1 cellular context compared by ENCODE assay signal in genomic region chr6:137883400-137883888, GRCh38.
TF ChIP-seq lines count a peak whose summit lies in the region.

No MANE protein-coding gene starts in this region.

TF ChIP-seq in GM12878, 131 proteins besides CTCF, POLR2A, EP300 and RAD21 (continues in another document):
- TF ChIP-seq ZBTB11 (CRISPR knock-in tag; IDR thresholded peaks at IDR 0.05) = peak; percentile 45; the same call in 1 of the 2 replicates
- no peak for TF ChIP-seq GATAD2B (conservative IDR thresholded peaks at IDR 0.05; ENCODE audit: low read depth)
- peak; percentile 93 for TF ChIP-seq POLR2AphosphoS5 (IDR thresholded peaks at IDR 0.05; ENCODE audit: low read length)
- TF ChIP-seq ZNF687 (IDR thresholded peaks at IDR 0.05) = peak; percentile 36; the same call in 1 of the 2 replicates
- TF ChIP-seq BCL3 (IDR thresholded peaks at IDR 0.05; ENCODE audit: borderline replicate concordance, insufficient read depth, low read depth, low read length, poor library complexity, severe bottlenecking) = peak; percentile 86
- no peak for TF ChIP-seq NR2C1 (IDR thresholded peaks at IDR 0.05)
- TF ChIP-seq, protein P1, sequence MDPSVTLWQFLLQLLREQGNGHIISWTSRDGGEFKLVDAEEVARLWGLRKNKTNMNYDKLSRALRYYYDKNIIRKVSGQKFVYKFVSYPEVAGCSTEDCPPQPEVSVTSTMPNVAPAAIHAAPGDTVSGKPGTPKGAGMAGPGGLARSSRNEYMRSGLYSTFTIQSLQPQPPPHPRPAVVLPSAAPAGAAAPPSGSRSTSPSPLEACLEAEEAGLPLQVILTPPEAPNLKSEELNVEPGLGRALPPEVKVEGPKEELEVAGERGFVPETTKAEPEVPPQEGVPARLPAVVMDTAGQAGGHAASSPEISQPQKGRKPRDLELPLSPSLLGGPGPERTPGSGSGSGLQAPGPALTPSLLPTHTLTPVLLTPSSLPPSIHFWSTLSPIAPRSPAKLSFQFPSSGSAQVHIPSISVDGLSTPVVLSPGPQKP (IDR thresholded peaks at IDR 0.05; ENCODE audit: low read depth, low read length) = no peak
- TF ChIP-seq, protein P2, sequence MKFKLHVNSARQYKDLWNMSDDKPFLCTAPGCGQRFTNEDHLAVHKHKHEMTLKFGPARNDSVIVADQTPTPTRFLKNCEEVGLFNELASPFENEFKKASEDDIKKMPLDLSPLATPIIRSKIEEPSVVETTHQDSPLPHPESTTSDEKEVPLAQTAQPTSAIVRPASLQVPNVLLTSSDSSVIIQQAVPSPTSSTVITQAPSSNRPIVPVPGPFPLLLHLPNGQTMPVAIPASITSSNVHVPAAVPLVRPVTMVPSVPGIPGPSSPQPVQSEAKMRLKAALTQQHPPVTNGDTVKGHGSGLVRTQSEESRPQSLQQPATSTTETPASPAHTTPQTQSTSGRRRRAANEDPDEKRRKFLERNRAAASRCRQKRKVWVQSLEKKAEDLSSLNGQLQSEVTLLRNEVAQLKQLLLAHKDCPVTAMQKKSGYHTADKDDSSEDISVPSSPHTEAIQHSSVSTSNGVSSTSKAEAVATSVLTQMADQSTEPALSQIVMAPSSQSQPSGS (IDR thresholded peaks at IDR 0.05; ENCODE audit: low read length) = peak; percentile 51; the same call in 1 of the 2 replicates
- TF ChIP-seq, protein P3, sequence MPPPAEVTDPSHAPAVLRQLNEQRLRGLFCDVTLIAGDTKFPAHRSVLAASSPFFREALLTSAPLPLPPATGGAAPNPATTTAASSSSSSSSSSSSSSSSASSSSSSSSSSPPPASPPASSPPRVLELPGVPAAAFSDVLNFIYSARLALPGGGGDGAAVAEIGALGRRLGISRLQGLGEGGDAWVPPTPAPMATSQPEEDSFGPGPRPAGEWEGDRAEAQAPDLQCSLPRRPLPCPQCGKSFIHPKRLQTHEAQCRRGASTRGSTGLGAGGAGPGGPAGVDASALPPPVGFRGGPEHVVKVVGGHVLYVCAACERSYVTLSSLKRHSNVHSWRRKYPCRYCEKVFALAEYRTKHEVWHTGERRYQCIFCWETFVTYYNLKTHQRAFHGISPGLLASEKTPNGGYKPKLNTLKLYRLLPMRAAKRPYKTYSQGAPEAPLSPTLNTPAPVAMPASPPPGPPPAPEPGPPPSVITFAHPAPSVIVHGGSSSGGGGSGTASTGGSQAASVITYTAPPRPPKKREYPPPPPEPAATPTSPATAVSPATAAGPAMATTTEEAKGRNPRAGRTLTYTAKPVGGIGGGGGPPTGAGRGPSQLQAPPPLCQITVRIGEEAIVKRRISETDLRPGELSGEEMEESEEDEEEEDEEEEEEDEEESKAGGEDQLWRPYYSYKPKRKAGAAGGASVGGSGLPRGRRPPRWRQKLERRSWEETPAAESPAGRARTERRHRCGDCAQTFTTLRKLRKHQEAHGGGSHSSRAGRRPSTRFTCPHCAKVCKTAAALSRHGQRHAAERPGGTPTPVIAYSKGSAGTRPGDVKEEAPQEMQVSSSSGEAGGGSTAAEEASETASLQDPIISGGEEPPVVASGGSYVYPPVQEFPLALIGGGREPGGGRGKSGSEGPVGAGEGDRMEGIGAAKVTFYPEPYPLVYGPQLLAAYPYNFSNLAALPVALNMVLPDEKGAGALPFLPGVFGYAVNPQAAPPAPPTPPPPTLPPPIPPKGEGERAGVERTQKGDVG (CRISPR knock-in tag; IDR thresholded peaks at IDR 0.05) = peak; percentile 74; the same call in 1 of the 2 replicates
- no peak for TF ChIP-seq SREBF2 (IDR thresholded peaks at IDR 0.05; ENCODE audit: low read length)
- peak; percentile 99 for TF ChIP-seq MTA3 (IDR thresholded peaks at IDR 0.05; ENCODE audit: borderline replicate concordance, low read length)
- 0 out of 2 replicates have a peak, but pooled peaks have one; percentile 71 for TF ChIP-seq NBN (IDR thresholded peaks at IDR 0.05)
- TF ChIP-seq ZBED1 (IDR thresholded peaks at IDR 0.05; ENCODE audit: borderline replicate concordance) = peak; percentile 66; the same call in 1 of the 2 replicates
- TF ChIP-seq SMC3 (IDR thresholded peaks at IDR 0.05; ENCODE audit: borderline replicate concordance, low read length) = peak; percentile 12; the same call in 1 of the 2 replicates
- TF ChIP-seq POLR2AphosphoS2 (IDR thresholded peaks at IDR 0.05; ENCODE audit: low read depth, low read length) = peak; percentile 98
- peak; percentile 33; the same call in 1 of the 2 replicates for TF ChIP-seq RUNX3 (IDR thresholded peaks at IDR 0.05; ENCODE audit: low read length)
- peak; percentile 81 for TF ChIP-seq E2F8 (IDR thresholded peaks at IDR 0.05; ENCODE audit: low read depth, partially characterized antibody)
- TF ChIP-seq, protein P4, sequence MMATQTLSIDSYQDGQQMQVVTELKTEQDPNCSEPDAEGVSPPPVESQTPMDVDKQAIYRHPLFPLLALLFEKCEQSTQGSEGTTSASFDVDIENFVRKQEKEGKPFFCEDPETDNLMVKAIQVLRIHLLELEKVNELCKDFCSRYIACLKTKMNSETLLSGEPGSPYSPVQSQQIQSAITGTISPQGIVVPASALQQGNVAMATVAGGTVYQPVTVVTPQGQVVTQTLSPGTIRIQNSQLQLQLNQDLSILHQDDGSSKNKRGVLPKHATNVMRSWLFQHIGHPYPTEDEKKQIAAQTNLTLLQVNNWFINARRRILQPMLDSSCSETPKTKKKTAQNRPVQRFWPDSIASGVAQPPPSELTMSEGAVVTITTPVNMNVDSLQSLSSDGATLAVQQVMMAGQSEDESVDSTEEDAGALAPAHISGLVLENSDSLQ (IDR thresholded peaks at IDR 0.05) = no peak
- TF ChIP-seq, protein P5, sequence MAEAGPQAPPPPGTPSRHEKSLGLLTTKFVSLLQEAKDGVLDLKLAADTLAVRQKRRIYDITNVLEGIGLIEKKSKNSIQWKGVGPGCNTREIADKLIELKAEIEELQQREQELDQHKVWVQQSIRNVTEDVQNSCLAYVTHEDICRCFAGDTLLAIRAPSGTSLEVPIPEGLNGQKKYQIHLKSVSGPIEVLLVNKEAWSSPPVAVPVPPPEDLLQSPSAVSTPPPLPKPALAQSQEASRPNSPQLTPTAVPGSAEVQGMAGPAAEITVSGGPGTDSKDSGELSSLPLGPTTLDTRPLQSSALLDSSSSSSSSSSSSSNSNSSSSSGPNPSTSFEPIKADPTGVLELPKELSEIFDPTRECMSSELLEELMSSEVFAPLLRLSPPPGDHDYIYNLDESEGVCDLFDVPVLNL (IDR thresholded peaks at IDR 0.05; ENCODE audit: low read depth, low read length) = no peak
- TF ChIP-seq CBX3 (IDR thresholded peaks at IDR 0.05; ENCODE audit: borderline replicate concordance, low read depth) = no peak
- TF ChIP-seq PRDM15 (CRISPR knock-in tag; IDR thresholded peaks at IDR 0.05) = peak; percentile 72; the same call in 1 of the 2 replicates
- peak; percentile 27; the same call in 1 of the 2 replicates for TF ChIP-seq MLLT1 (IDR thresholded peaks at IDR 0.05)
